ENCODE assay signal across 19 cellular contexts in the genomic region with DNA sequence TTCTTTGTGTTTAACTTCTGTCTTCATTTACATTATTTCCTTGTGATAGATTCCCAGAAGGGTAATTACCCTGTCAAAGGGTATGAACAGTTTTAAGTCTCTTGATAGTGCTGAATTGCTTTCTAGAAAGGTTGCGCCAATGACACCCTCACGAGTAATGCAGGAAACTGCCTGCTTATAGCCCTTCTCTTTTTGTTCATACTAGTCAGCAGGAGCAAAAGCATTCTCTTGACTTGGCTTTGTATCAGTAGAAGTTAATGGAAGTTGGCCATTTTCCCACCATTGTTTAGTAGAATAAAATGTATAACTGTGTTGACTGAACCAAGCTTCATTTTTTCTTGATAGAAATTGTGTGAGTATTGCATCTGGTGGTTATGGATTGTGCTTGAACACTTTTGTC.
DNase-seq lines count a peak whose midpoint lies in the region; ATAC-seq, FAIRE-seq and TF ChIP-seq lines count a peak whose summit lies in the region.
"Had no signal": no experiment of that assay in that cellular context is flagged by ENCODE, and none has a peak within 500 bp of the region (broad histone marks: within the 10 kb centered on the region; RNA-seq: fewer than 3 reads in every experiment).

No MANE protein-coding gene starts in this region.

- no peak for TF ChIP-seq POLR2A in gastrocnemius medialis (IDR thresholded peaks at IDR 0.05)

- TF ChIP-seq CTCF in D721Med (IDR thresholded peaks at IDR 0.05; ENCODE audit: insufficient read depth, missing control alignments) (no peak), bronchial epithelial cell (IDR thresholded peaks at IDR 0.05; ENCODE audit: insufficient read depth, low read length, severe bottlenecking) (no peak), gastrocnemius medialis (IDR thresholded peaks at IDR 0.05 in 4 of 5, conservative IDR thresholded peaks at IDR 0.05 in 1 of 5) (no peak)

- H3K4me3 ChIP-seq in bronchial epithelial cell (ENCODE audit: low read depth, low read length): no peak overlapping the region
- H3K4me3 ChIP-seq in gastrocnemius medialis: no peak overlapping the region
- H3K4me3 ChIP-seq: K562, suprapubic skin had no signal

- H3K27me3 Mint-ChIP-seq in activated T-helper 2 cell treated with anti-CD3 and anti-CD28 coated beads, Interferon-gamma antibody, Interleukin-2, Interleukin-4, amounts not matched to agents 10 μg/mL and 5 μg/mL and 100 μg/mL, durations not matched to agents 14 hours and 24 hours and 36 hours (ENCODE audit: low read depth): no peaks in the 10 kb centered on the region
- H3K27me3 Mint-ChIP-seq: T-helper 17 cell had no signal

- no peaks in the 10 kb centered on the region for H3K9me3 ChIP-seq in gastrocnemius medialis
- H3K9me3 ChIP-seq: suprapubic skin had no signal

- no peaks in the 10 kb centered on the region for H3K4me1 Mint-ChIP-seq in activated T-helper 2 cell treated with anti-CD3 and anti-CD28 coated beads, Interferon-gamma antibody, Interleukin-2, Interleukin-4, amounts not matched to agents 10 μg/mL and 5 μg/mL and 100 μg/mL, durations not matched to agents 14 hours and 24 hours and 36 hours (ENCODE audit: low read depth)
- H3K4me1 Mint-ChIP-seq: WTC11 had no signal

- H3K4me3 Mint-ChIP-seq in activated T-helper 2 cell treated with anti-CD3 and anti-CD28 coated beads, Interferon-gamma antibody, Interleukin-2, Interleukin-4, amounts not matched to agents 10 μg/mL and 5 μg/mL and 100 μg/mL, durations not matched to agents 14 hours and 24 hours and 36 hours (ENCODE audit: low read depth): no peak overlapping the region
- H3K4me3 Mint-ChIP-seq: T-helper 17 cell, WTC11 had no signal

- no peaks in the 10 kb centered on the region for H3K9me3 Mint-ChIP-seq in activated T-helper 2 cell treated with anti-CD3 and anti-CD28 coated beads, Interferon-gamma antibody, Interleukin-2, Interleukin-4, amounts not matched to agents 10 μg/mL and 5 μg/mL and 100 μg/mL, durations not matched to agents 14 hours and 24 hours and 36 hours
- H3K9me3 Mint-ChIP-seq: WTC11 had no signal

- DNase-seq in D721Med (ENCODE audit: insufficient read length, low spot score) (no peak), HT1080 (ENCODE audit: low read depth) (peak; percentile 65), bronchial epithelial cell (ENCODE audit: low read depth) (peak; percentile 47), left colon (no peak), gastrocnemius medialis (no peak), KG1 (lab: John Stamatoyannopoulos, UW) (no peak)
- no peak for DNase-seq in activated T-helper 2 cell treated with anti-CD3 and anti-CD28 coated beads, Interferon-gamma antibody, Interleukin-2, Interleukin-4, amounts not matched to agents 10 μg/mL and 5 μg/mL and 100 μg/mL, durations not matched to agents 14 hours and 24 hours and 36 hours (ENCODE audit: low spot score)
- DNase-seq: amniotic stem cell; GDM1; left ventricle myocardium superior; NCI-H1436 treated with DMSO at 0.1 percent for 48 hours; NCI-H226; SHP77; stimulated activated CD4-positive, alpha-beta T cell treated with anti-CD3 and anti-CD28 coated beads, Interleukin-4, amount 100 ng/mL, for 24 hours; T-helper 17 cell had no signal

- ATAC-seq in left colon: peak; percentile 64
- ATAC-seq in gastrocnemius medialis: no peak
- ATAC-seq: K562, left ventricle myocardium superior, T-helper 17 cell, WTC11 had no signal

- intact Hi-C loops in left colon (cut with DNase I, micrococcal nuclease) (no loop called here), gastrocnemius medialis (cut with DNase I; ENCODE audit: low total_unique reads) (no loop called here)
- intact Hi-C loops in activated T-helper 2 cell treated with anti-CD3 and anti-CD28 coated beads, Interferon-gamma antibody, Interleukin-2, Interleukin-4, amounts not matched to agents 10 μg/mL and 5 μg/mL and 100 μg/mL, durations not matched to agents 14 hours and 24 hours and 36 hours (cut with micrococcal nuclease): no loop called here

- H3K36me3 ChIP-seq in bronchial epithelial cell (ENCODE audit: control insufficient read depth, insufficient read depth, low read length) (no peaks in the 10 kb centered on the region), gastrocnemius medialis (no peaks in the 10 kb centered on the region)
- H3K36me3 ChIP-seq: suprapubic skin had no signal

- in situ Hi-C loops in gastrocnemius medialis (cut with MboI; ENCODE audit: low sequenced_read_pairs in 4 of 4): no loop called here

- H3K27me3 ChIP-seq in bronchial epithelial cell (ENCODE audit: control insufficient read depth, insufficient read depth, low read length): no peaks in the 10 kb centered on the region
- H3K27me3 ChIP-seq in gastrocnemius medialis: no peaks in the 10 kb centered on the region
- H3K27me3 ChIP-seq: suprapubic skin had no signal

- no peak overlapping the region for H3K27ac Mint-ChIP-seq in activated T-helper 2 cell treated with anti-CD3 and anti-CD28 coated beads, Interferon-gamma antibody, Interleukin-2, Interleukin-4, amounts not matched to agents 10 μg/mL and 5 μg/mL and 100 μg/mL, durations not matched to agents 14 hours and 24 hours and 36 hours
- H3K27ac Mint-ChIP-seq: T-helper 17 cell, WTC11 had no signal

- FAIRE-seq in D721Med (lab: Jason Lieb, UNC) (peak; percentile 51), bronchial epithelial cell (lab: Jason Lieb, UNC) (no peak)
- FAIRE-seq: H1, K562 had no signal

- no peak overlapping the region for H3K27ac ChIP-seq in gastrocnemius medialis
- H3K27ac ChIP-seq: suprapubic skin had no signal

- H3K36me3 Mint-ChIP-seq in activated T-helper 2 cell treated with anti-CD3 and anti-CD28 coated beads, Interferon-gamma antibody, Interleukin-2, Interleukin-4, amounts not matched to agents 10 μg/mL and 5 μg/mL and 100 μg/mL, durations not matched to agents 14 hours and 24 hours and 36 hours (ENCODE audit: low read depth): no peaks in the 10 kb centered on the region
- H3K36me3 Mint-ChIP-seq: WTC11 had no signal

- H3K4me1 ChIP-seq in gastrocnemius medialis: peaks cover 6 to 14% of the 10 kb centered on the region in 2 donors

Comparison
In these comparisons a context has a peak if more than half of its experiments do, and no peak if none do; other contexts are left out.
1. DNase-seq: peak in HT1080 (single experiment) and bronchial epithelial cell (single experiment); none in D721Med (single experiment), left colon (0 of 2), gastrocnemius medialis (0 of 2), activated T-helper 2 cell treated with anti-CD3 and anti-CD28 coated beads, Interferon-gamma antibody, Interleukin-2, Interleukin-4, amounts not matched to agents 10 μg/mL and 5 μg/mL and 100 μg/mL, durations not matched to agents 14 hours and 24 hours and 36 hours (single experiment) and KG1 (single experiment).